Comparison of ENCODE assay signal across 25 cellular contexts in genomic region chr1:80349218-80349617, GRCh38.
"Had no signal": no experiment of that assay in that cellular context is flagged by ENCODE, and none has a peak within 500 bp of the region (broad histone marks: within the 10 kb centered on the region; RNA-seq: fewer than 3 reads in every experiment).

No MANE protein-coding gene starts in this region.

- H3K9me3 ChIP-seq: pancreas, testis, tibial nerve, upper lobe of right lung, vagina had no signal

- H3K4me3 Mint-ChIP-seq: dendritic cell treated with granulocyte-macrophage colony-stimulating factor and Interleukin-4, amounts not matched to agents 40 ng/mL and 50 ng/mL, for 4 days; effector memory CD8-positive, alpha-beta T cell; immature natural killer cell; naive thymus-derived CD8-positive, alpha-beta T cell; neural crest cell; stimulated activated memory B cell treated with anti-CD40 and anti-IgM and Interleukin-4, amounts not matched to agents 10 μg/mL and 1 μg/mL and 100 μg/mL, for 72 hours; stimulated activated naive CD8-positive, alpha-beta T cell treated with anti-CD3 and anti-CD28 coated beads, Interleukin-15, amount 100 ng/mL, for 72 hours had no signal

- ATAC-seq: effector memory CD8-positive, alpha-beta T cell; foreskin keratinocyte; left cardiac atrium; left ventricle myocardium superior; naive thymus-derived CD8-positive, alpha-beta T cell; pancreas; right cardiac atrium; stimulated activated memory B cell treated with anti-CD40 and anti-IgM and Interleukin-4, amounts not matched to agents 10 μg/mL and 1 μg/mL and 100 μg/mL, for 72 hours; stimulated activated naive CD8-positive, alpha-beta T cell treated with anti-CD3 and anti-CD28 coated beads, Interleukin-15, amount 100 ng/mL, for 72 hours; upper lobe of right lung had no signal

- DNase-seq: effector memory CD8-positive, alpha-beta T cell; foreskin keratinocyte; head of caudate nucleus; immature natural killer cell; kidney; left cardiac atrium; left ventricle myocardium superior; mesenchymal stem cell; naive thymus-derived CD8-positive, alpha-beta T cell; occipital lobe; pancreas; right cardiac atrium; stimulated activated CD4-positive, alpha-beta T cell treated with anti-CD3 and anti-CD28 coated beads, Interleukin-4, amount 100 ng/mL, for 1 hour; stimulated activated CD8-positive, alpha-beta memory T cell treated with anti-CD3 and anti-CD28 coated beads, Interleukin-4, amount 100 ng/mL, for 48 hours; stimulated activated naive CD8-positive, alpha-beta T cell treated with anti-CD3 and anti-CD28 coated beads, Interleukin-15, amount 100 ng/mL, for 72 hours; testis; upper lobe of right lung had no signal

- H3K4me1 ChIP-seq: foreskin keratinocyte, pancreas, testis, tibial nerve, upper lobe of right lung, vagina had no signal

- H3K4me3 ChIP-seq: hepatocyte, lung, pancreas, testis, tibial nerve, upper lobe of right lung, vagina had no signal

- H3K9me3 Mint-ChIP-seq: neural crest cell had no signal

- H3K36me3 ChIP-seq: pancreas, tibial nerve, upper lobe of right lung, vagina had no signal

- H3K27me3 ChIP-seq: foreskin keratinocyte, hepatocyte, pancreas, testis, tibial nerve, upper lobe of right lung, vagina had no signal

- H3K36me3 Mint-ChIP-seq: immature natural killer cell; stimulated activated memory B cell treated with anti-CD40 and anti-IgM and Interleukin-4, amounts not matched to agents 10 μg/mL and 1 μg/mL and 100 μg/mL, for 72 hours had no signal

- H3K4me1 Mint-ChIP-seq: immature natural killer cell; naive thymus-derived CD8-positive, alpha-beta T cell; neural crest cell; stimulated activated memory B cell treated with anti-CD40 and anti-IgM and Interleukin-4, amounts not matched to agents 10 μg/mL and 1 μg/mL and 100 μg/mL, for 72 hours; stimulated activated naive CD8-positive, alpha-beta T cell treated with anti-CD3 and anti-CD28 coated beads, Interleukin-15, amount 100 ng/mL, for 72 hours had no signal

- H3K27ac ChIP-seq: foreskin keratinocyte, hepatocyte, pancreas, testis, tibial nerve, upper lobe of right lung, vagina had no signal

- H3K27ac Mint-ChIP-seq: dendritic cell treated with granulocyte-macrophage colony-stimulating factor and Interleukin-4, amounts not matched to agents 40 ng/mL and 50 ng/mL, for 4 days; effector memory CD8-positive, alpha-beta T cell; immature natural killer cell; naive thymus-derived CD8-positive, alpha-beta T cell; progenitor cell of endocrine pancreas; stimulated activated memory B cell treated with anti-CD40 and anti-IgM and Interleukin-4, amounts not matched to agents 10 μg/mL and 1 μg/mL and 100 μg/mL, for 72 hours; stimulated activated naive CD8-positive, alpha-beta T cell treated with anti-CD3 and anti-CD28 coated beads, Interleukin-15, amount 100 ng/mL, for 72 hours had no signal
